In genomic region chr21:28588997-28589396, GRCh38 we compare ENCODE assay signal across 17 cellular contexts.
"Had no signal": no experiment of that assay in that cellular context is flagged by ENCODE, and none has a peak within 500 bp of the region (broad histone marks: within the 10 kb centered on the region; RNA-seq: fewer than 3 reads in every experiment).

No MANE protein-coding gene starts in this region.

- H3K27ac ChIP-seq: heart left ventricle, tibial artery, upper lobe of left lung, uterus had no signal

- H3K27ac Mint-ChIP-seq: natural killer cell had no signal

- H3K36me3 ChIP-seq: heart left ventricle, tibial artery, upper lobe of left lung, uterus had no signal

- ATAC-seq: esophagus mucosa, heart left ventricle, mucosa of descending colon, natural killer cell, right cardiac atrium had no signal

- H3K27me3 ChIP-seq: heart left ventricle, tibial artery, upper lobe of left lung, uterus had no signal

- DNase-seq: effector memory CD4-positive, alpha-beta T cell; heart left ventricle; hippocampal formation; mammary epithelial cell; mucosa of descending colon; natural killer cell; posterior cingulate gyrus; right cardiac atrium; small intestine; stimulated activated CD4-positive, alpha-beta T cell treated with anti-CD3 and anti-CD28 coated beads, Interleukin-12 subunit alpha, Interleukin-12 subunit beta, amount 100 ng/mL, for 4 hours; stimulated activated CD4-positive, alpha-beta T cell treated with anti-CD3 and anti-CD28 coated beads, Interleukin-2, amount 100 ng/mL, for 48 hours; stimulated activated naive CD4-positive, alpha-beta T cell treated with Interleukin-2 at 50 U/mL for 16 hours; tibial artery; upper lobe of left lung; uterus had no signal

- H3K4me1 Mint-ChIP-seq: neural crest cell had no signal

- H3K9me3 ChIP-seq: tibial artery, upper lobe of left lung, uterus had no signal

- H3K4me3 ChIP-seq: heart left ventricle, mucosa of descending colon, tibial artery, upper lobe of left lung, uterus had no signal

- H3K4me3 Mint-ChIP-seq: natural killer cell, neural crest cell had no signal

- H3K4me1 ChIP-seq: heart left ventricle, tibial artery, upper lobe of left lung, uterus had no signal
